ENCODE assay signal across 20 cellular contexts in the genomic region with DNA sequence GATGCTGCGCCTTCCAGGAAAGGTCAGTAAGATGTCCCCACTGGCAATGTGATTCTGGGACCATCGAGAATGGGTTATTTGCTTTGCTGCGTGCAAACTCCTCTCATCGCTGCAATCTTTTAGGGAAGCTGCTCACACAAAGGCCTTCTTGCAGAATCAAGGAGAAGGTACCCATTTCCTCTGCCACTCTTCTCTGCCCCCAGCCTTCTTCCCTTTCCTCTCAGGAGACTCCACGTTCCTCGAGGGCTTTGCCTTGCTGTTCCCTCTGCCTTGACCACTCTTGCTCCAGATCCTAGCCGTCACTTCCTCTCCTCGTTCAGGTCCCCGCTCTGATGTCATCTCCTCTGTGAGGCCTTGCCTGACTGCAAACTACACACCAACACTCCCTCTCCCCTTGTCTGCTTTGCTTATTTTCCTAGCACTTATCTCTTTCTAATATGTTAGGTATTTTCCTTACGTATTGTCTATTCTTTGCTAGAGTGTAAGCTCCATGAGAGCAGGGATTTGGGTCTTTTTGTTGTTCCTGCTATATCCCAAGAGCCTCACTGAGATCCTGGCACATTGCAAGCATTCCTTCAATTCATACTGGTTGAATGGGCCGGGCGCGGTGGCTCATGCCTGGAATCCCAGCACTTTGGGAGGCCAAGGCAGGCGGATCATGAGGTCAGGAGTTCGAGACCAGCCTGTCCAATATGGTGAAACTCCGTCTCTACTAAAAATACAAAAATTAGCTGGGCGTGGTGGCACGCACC. TPM values are rescaled to one million over a fixed set of nuclear protein-coding genes. Genes with fewer than 3 reads are reported as not detected.
DNase-seq lines count a peak whose midpoint lies in the region; ATAC-seq and TF ChIP-seq lines count a peak whose summit lies in the region.
"Had no signal": no experiment of that assay in that cellular context is flagged by ENCODE, and none has a peak within 500 bp of the region (broad histone marks: within the 10 kb centered on the region; RNA-seq: fewer than 3 reads in every experiment).

No MANE protein-coding gene starts in this region.

- CTCF ChIA-PET in A673 (lab: Charles Lee) (no interaction called here), Calu3 (lab: Charles Lee) (no interaction called here)
- CTCF ChIA-PET in naive thymus-derived CD4-positive, alpha-beta T cell (lab: Charles Lee): no interaction called here

- peak overlapping the region; percentile 18 for H3K27ac ChIP-seq in A673 (ENCODE audit: low read depth, low read length, poor library complexity, severe bottlenecking)
- 0 out of 2 replicates have a peak overlapping the region, but pooled peaks have one; percentile 4 for H3K27ac ChIP-seq in SK-N-MC
- H3K27ac ChIP-seq in naive thymus-derived CD4-positive, alpha-beta T cell (ENCODE audit: low read depth, low read length): no peak overlapping the region
- H3K27ac ChIP-seq: hepatocyte, ovary, skin epidermis had no signal

- TSS peak; percentile 43 for BruUV-seq in A673 (replicated peaks; lab: Mats Ljungman, UMichigan)
- no TSS peak for BruUV-seq in Calu3 (replicated peaks; lab: Mats Ljungman, UMichigan)

- no peaks in the 10 kb centered on the region for H3K9me3 ChIP-seq in A673 (ENCODE audit: low read depth, low read length, poor library complexity, severe bottlenecking)
- H3K9me3 ChIP-seq in SK-N-MC (ENCODE audit: low read depth, low read length): no peaks in the 10 kb centered on the region
- no peaks in the 10 kb centered on the region for H3K9me3 ChIP-seq in naive thymus-derived CD4-positive, alpha-beta T cell (ENCODE audit: control insufficient read depth in 2 of 3, low read length in 3 of 3)
- H3K9me3 ChIP-seq: mucosa of descending colon, ovary had no signal

- H3K36me3 ChIP-seq in A673 (ENCODE audit: insufficient read depth, low read length, poor library complexity, severe bottlenecking): peaks cover 11% of the 10 kb centered on the region
- peaks cover 11% of the 10 kb centered on the region; the same call in 1 of the 2 replicates for H3K36me3 ChIP-seq in SK-N-MC (ENCODE audit: insufficient read depth, low read length)
- H3K36me3 ChIP-seq in naive thymus-derived CD4-positive, alpha-beta T cell (ENCODE audit: control insufficient read depth in 2 of 3, insufficient read depth in 3 of 3, low read length in 3 of 3): no peaks in the 10 kb centered on the region
- H3K36me3 ChIP-seq: ovary had no signal

- no peak for ATAC-seq in naive thymus-derived CD4-positive, alpha-beta T cell
- ATAC-seq in HG03439 (IDR thresholded peaks at IDR 0.05; ENCODE audit: unreplicated experiment): no peak
- ATAC-seq: activated CD4-positive, CD25-positive, alpha-beta regulatory T cell treated with anti-CD3 and anti-CD28 coated beads, Interleukin-2, amount 50 U/mL, for 24 hours; mucosa of descending colon; stimulated activated effector memory CD8-positive, alpha-beta T cell treated with anti-CD3 and anti-CD28 coated beads, Interleukin-12 subunit alpha, Interleukin-12 subunit beta, amount 100 ng/mL, for 72 hours; T-cell had no signal

- H3K27me3 ChIP-seq in A673 (replicated peaks; ENCODE audit: insufficient read depth, low read depth, low read length, poor library complexity): no peaks in the 10 kb centered on the region
- no peaks in the 10 kb centered on the region for H3K27me3 ChIP-seq in naive thymus-derived CD4-positive, alpha-beta T cell (ENCODE audit: control insufficient read depth in 2 of 2, insufficient read depth in 2 of 2, low read length in 2 of 2)
- H3K27me3 ChIP-seq: dorsolateral prefrontal cortex, hepatocyte, ovary had no signal

- H3K36me3 Mint-ChIP-seq in Calu3 (ENCODE audit: insufficient read depth, unreplicated experiment): peaks cover 40% of the 10 kb centered on the region
- peaks cover 0 to 11% (median 0%) of the 10 kb centered on the region in 5 donors for H3K36me3 Mint-ChIP-seq in naive thymus-derived CD4-positive, alpha-beta T cell
- H3K36me3 Mint-ChIP-seq: T-cell had no signal

- intact Hi-C loops in A673 (cut with micrococcal nuclease; ENCODE audit: unreplicated experiment) (no loop called here), Calu3 (cut with micrococcal nuclease; ENCODE audit: unreplicated experiment) (no loop called here)
- intact Hi-C loops in naive thymus-derived CD4-positive, alpha-beta T cell (cut with micrococcal nuclease): no loop called here

- TF ChIP-seq CTCF in A673 (conservative IDR thresholded peaks at IDR 0.05; ENCODE audit: low read depth, low read length) (no peak), Calu3 (IDR thresholded peaks at IDR 0.05; ENCODE audit: unreplicated experiment) (no peak)

- DNase-seq in A673 (ENCODE audit: low spot score): no peak
- DNase-seq in Calu3: no peak
- no peak for DNase-seq in SK-N-MC (ENCODE audit: low read depth, low spot score)
- no peak for DNase-seq in naive thymus-derived CD4-positive, alpha-beta T cell
- no peak for DNase-seq in NCI-H524 (lab: John Stamatoyannopoulos, UW)
- DNase-seq in NCI-H69 (lab: John Stamatoyannopoulos, UW): no peak
- DNase-seq in activated CD4-positive, alpha-beta T cell treated with anti-CD3 and anti-CD28 coated beads for 48 hours: no peak
- DNase-seq: activated naive CD4-positive, alpha-beta T cell treated with anti-CD3 and anti-CD28 coated beads for 36 hours; AML-193; dorsolateral prefrontal cortex; H9; mucosa of descending colon; NCI-H1048; ovary; T-cell had no signal

- POLR2A ChIA-PET in A673 (lab: Charles Lee; ENCODE audit: low non-redundant PET): interaction anchor here (0.6 to 0.7 kb wide), 2 partner anchors 44 to 283 kb away, joined by 4 to 8 read pairs; no protein-coding TSS in a partner anchor
- POLR2A ChIA-PET in naive thymus-derived CD4-positive, alpha-beta T cell (lab: Charles Lee): interaction anchor here (1.1 to 2.0 kb wide), 2 partner anchors 26 to 54 kb away, joined by 3 to 5 read pairs; no protein-coding TSS in a partner anchor

- H3K9ac ChIP-seq in SK-N-MC (ENCODE audit: insufficient read length): no peak overlapping the region

- H3K4me3 ChIP-seq in A673 (ENCODE audit: low read depth, low read length, poor library complexity, severe bottlenecking) (no peak overlapping the region), SK-N-MC (no peak overlapping the region)
- H3K4me3 ChIP-seq in naive thymus-derived CD4-positive, alpha-beta T cell (ENCODE audit: low read length): no peak overlapping the region
- H3K4me3 ChIP-seq: dorsolateral prefrontal cortex, hepatocyte, mucosa of descending colon, ovary, skin epidermis had no signal

- H3K4me1 ChIP-seq in A673 (ENCODE audit: insufficient read depth, low read length, poor library complexity, severe bottlenecking): peaks cover 17% of the 10 kb centered on the region
- H3K4me1 ChIP-seq in naive thymus-derived CD4-positive, alpha-beta T cell (ENCODE audit: control insufficient read depth in 2 of 2, insufficient read depth in 2 of 2, low read length in 2 of 2): peaks cover 22 to 44% of the 10 kb centered on the region in 2 donors

- H3K4me1 Mint-ChIP-seq in Calu3 (ENCODE audit: low read depth, unreplicated experiment): peaks cover 8% of the 10 kb centered on the region
- peaks cover 28 to 57% (median 42%) of the 10 kb centered on the region in 7 donors for H3K4me1 Mint-ChIP-seq in naive thymus-derived CD4-positive, alpha-beta T cell

- no peaks in the 10 kb centered on the region for H3K9me3 Mint-ChIP-seq in Calu3 (ENCODE audit: low read depth, unreplicated experiment)
- no peaks in the 10 kb centered on the region for H3K9me3 Mint-ChIP-seq in naive thymus-derived CD4-positive, alpha-beta T cell
- H3K9me3 Mint-ChIP-seq: H9; stimulated activated effector memory CD8-positive, alpha-beta T cell treated with anti-CD3 and anti-CD28 coated beads, Interleukin-12 subunit alpha, Interleukin-12 subunit beta, amount 100 ng/mL, for 72 hours; T-cell had no signal

- no peak overlapping the region for H3K4me3 Mint-ChIP-seq in Calu3 (ENCODE audit: low read depth, unreplicated experiment)
- peak overlapping the region in 8 of 10 donors; percentile 37 to 63 (median 53) for H3K4me3 Mint-ChIP-seq in naive thymus-derived CD4-positive, alpha-beta T cell
- H3K4me3 Mint-ChIP-seq: activated naive CD4-positive, alpha-beta T cell treated with anti-CD3 and anti-CD28 coated beads for 36 hours; H9; stimulated activated effector memory CD8-positive, alpha-beta T cell treated with anti-CD3 and anti-CD28 coated beads, Interleukin-12 subunit alpha, Interleukin-12 subunit beta, amount 100 ng/mL, for 72 hours had no signal

- H3K27ac Mint-ChIP-seq in Calu3 (ENCODE audit: unreplicated experiment): peak overlapping the region; percentile 12
- peak overlapping the region in 5 of 9 donors; percentile 15 to 89 (median 73) for H3K27ac Mint-ChIP-seq in naive thymus-derived CD4-positive, alpha-beta T cell
- H3K27ac Mint-ChIP-seq: activated naive CD4-positive, alpha-beta T cell treated with anti-CD3 and anti-CD28 coated beads for 36 hours; stimulated activated effector memory CD8-positive, alpha-beta T cell treated with anti-CD3 and anti-CD28 coated beads, Interleukin-12 subunit alpha, Interleukin-12 subunit beta, amount 100 ng/mL, for 72 hours; T-cell had no signal

- no peaks in the 10 kb centered on the region for H3K27me3 Mint-ChIP-seq in Calu3 (ENCODE audit: unreplicated experiment)
- peaks cover 0 to 39% (median 4%) of the 10 kb centered on the region in 5 donors for H3K27me3 Mint-ChIP-seq in naive thymus-derived CD4-positive, alpha-beta T cell
- H3K27me3 Mint-ChIP-seq: T-cell had no signal

RNA-seq across cellular contexts. Expression of gene CRK, which starts 5.3 kb away (rescaled TPM):
- total RNA-seq in A673 (2021) (85.9 and 86.5 TPM in 2 replicates), Calu3 (2022) (38.9 and 40.0 TPM in 2 replicates)
- total RNA-seq in naive thymus-derived CD4-positive, alpha-beta T cell: 10 to 100 TPM; 16.9 to 29.0 (median 20.9) TPM
- 10 to 100 TPM; 20.0 to 24.3 TPM for polyA plus RNA-seq in naive thymus-derived CD4-positive, alpha-beta T cell

RNA-seq across cellular contexts. Expression of gene MYO1C, which starts 31.1 kb away (rescaled TPM):
- total RNA-seq in A673 (2021) (101 and 103 TPM in 2 replicates), Calu3 (2022) (117 and 134 TPM in 2 replicates)
- total RNA-seq in naive thymus-derived CD4-positive, alpha-beta T cell: 10 to 100 TPM; 10.3 to 37.0 (median 23.6) TPM
- polyA plus RNA-seq in naive thymus-derived CD4-positive, alpha-beta T cell: 1 to 10 TPM; 4.4 to 4.7 TPM

RNA-seq across cellular contexts. Expression of gene INPP5K, which starts 55.0 kb away (rescaled TPM):
- total RNA-seq in A673 (2021) (26.2 and 27.5 TPM in 2 replicates), Calu3 (2022) (15.4 and 18.7 TPM in 2 replicates)
- 100 to 1,000 TPM in 2 of 5 experiments, 10 to 100 TPM in 3; 50.5 to 184 (median 84.2) TPM for total RNA-seq in naive thymus-derived CD4-positive, alpha-beta T cell
- 10 to 100 TPM; 72.9 to 84.3 TPM for polyA plus RNA-seq in naive thymus-derived CD4-positive, alpha-beta T cell
